13 cellular contexts compared by ENCODE assay signal in the genomic region with DNA sequence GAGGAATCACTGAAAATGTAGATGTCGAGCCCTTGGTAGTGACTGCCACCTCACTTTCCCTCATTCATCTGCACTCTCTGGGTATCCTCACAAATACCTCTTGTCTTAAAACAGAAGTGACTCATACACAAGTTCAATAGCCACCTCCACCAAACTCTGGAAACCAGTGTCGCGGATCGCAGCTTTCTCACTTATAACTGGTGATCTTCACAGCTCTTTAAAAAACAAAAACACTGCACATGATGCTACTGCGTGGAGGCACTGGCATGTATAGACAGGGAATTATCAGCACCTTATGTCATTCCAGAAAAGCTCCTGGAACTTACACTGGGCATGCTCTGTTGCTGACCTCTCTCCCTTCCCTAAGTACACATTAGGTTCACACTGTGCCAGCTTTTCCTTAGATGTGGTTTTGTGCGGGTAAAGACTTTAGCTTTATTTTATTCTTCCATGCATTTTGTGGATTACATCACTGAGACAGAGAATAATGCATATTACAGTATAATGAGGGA.
DNase-seq lines count a peak whose midpoint lies in the region; ATAC-seq, FAIRE-seq and TF ChIP-seq lines count a peak whose summit lies in the region.
"Had no signal": no experiment of that assay in that cellular context is flagged by ENCODE, and none has a peak within 500 bp of the region (broad histone marks: within the 10 kb centered on the region; RNA-seq: fewer than 3 reads in every experiment).

No MANE protein-coding gene starts in this region.

- no peaks in the 10 kb centered on the region for H3K36me3 ChIP-seq in astrocyte (ENCODE audit: insufficient read depth, low read length)

- peaks cover 4% of the 10 kb centered on the region for H3K9me3 Mint-ChIP-seq in astrocyte (ENCODE audit: unreplicated experiment)

- H3K9ac ChIP-seq in astrocyte (ENCODE audit: low read length): no peak overlapping the region

- H3K4me1 Mint-ChIP-seq in astrocyte (ENCODE audit: low read depth, unreplicated experiment): peaks cover 24% of the 10 kb centered on the region

- intact Hi-C loops in head of caudate nucleus (cut with DNase I): no loop called here

- no peaks in the 10 kb centered on the region for H3K9me3 ChIP-seq in astrocyte (ENCODE audit: insufficient read depth, low read depth, low read length)

- H3K4me3 ChIP-seq in astrocyte (ENCODE audit: insufficient read depth, low read depth, low read length): no peak overlapping the region

- peak overlapping the region; percentile 54 for H3K4me2 ChIP-seq in astrocyte (ENCODE audit: low read length)

- ATAC-seq in HG03064 (IDR thresholded peaks at IDR 0.05; ENCODE audit: low read depth, unreplicated experiment): peak; percentile 35

- H3K27ac ChIP-seq in astrocyte (ENCODE audit: low read depth, low read length): no peak overlapping the region

- TF ChIP-seq POLR2A in GM19099 (IDR thresholded peaks at IDR 0.05; ENCODE audit: extremely low read depth, insufficient read length, low read depth): peak; percentile 34

- no peak for TF ChIP-seq CTCF in astrocyte (IDR thresholded peaks at IDR 0.05; ENCODE audit: insufficient read depth, low read depth, low read length)

- peak; percentile 14 for DNase-seq in Daoy (ENCODE audit: low read depth)
- DNase-seq in astrocyte (ENCODE audit: low read depth): no peak
- no peak for DNase-seq in NCI-H446 treated with DMSO at 0.1 percent for 48 hours (lab: John Stamatoyannopoulos, UW)
- no peak for DNase-seq in COLO829 (ENCODE audit: low spot score)
- no peak for DNase-seq in head of caudate nucleus
- DNase-seq in AG08395 (ENCODE audit: low spot score): no peak
- DNase-seq: activated effector memory CD4-positive, alpha-beta T cell treated with anti-CD3 and anti-CD28 coated beads, Interleukin-2, amount 50 U/mL, for 16 hours; EL; NCI-H1694; OCI-M1 had no signal

- H3K4me3 Mint-ChIP-seq in astrocyte (ENCODE audit: unreplicated experiment): no peak overlapping the region

- no peaks in the 10 kb centered on the region for H3K27me3 ChIP-seq in astrocyte (ENCODE audit: insufficient read depth, low read length)

- H3K27ac Mint-ChIP-seq in astrocyte (ENCODE audit: unreplicated experiment): no peak overlapping the region

- no peak overlapping the region for H2AFZ ChIP-seq in astrocyte (ENCODE audit: low read depth, low read length)

- H3K27me3 Mint-ChIP-seq in astrocyte (ENCODE audit: low read depth, unreplicated experiment): peaks cover 11% of the 10 kb centered on the region

- peaks cover 5% of the 10 kb centered on the region for H3K36me3 Mint-ChIP-seq in astrocyte (ENCODE audit: low read depth, unreplicated experiment)

- no peaks in the 10 kb centered on the region for H4K20me1 ChIP-seq in astrocyte (ENCODE audit: insufficient read depth, low read length)

- FAIRE-seq in astrocyte (lab: Jason Lieb, UNC): no peak
- FAIRE-seq: bronchial epithelial cell had no signal

- no peaks in the 10 kb centered on the region for H3K79me2 ChIP-seq in astrocyte (ENCODE audit: insufficient read depth, low read length)

- H3K4me1 ChIP-seq in astrocyte (ENCODE audit: insufficient read depth, low read length): peaks cover 22% of the 10 kb centered on the region
